In genomic region chr12:126914170-126914796, GRCh38 we compare ENCODE assay signal across 19 cellular contexts.
"Had no signal": no experiment of that assay in that cellular context is flagged by ENCODE, and none has a peak within 500 bp of the region (broad histone marks: within the 10 kb centered on the region; RNA-seq: fewer than 3 reads in every experiment).

No MANE protein-coding gene starts in this region.

- ATAC-seq: foreskin keratinocyte had no signal

- H3K27ac Mint-ChIP-seq: endodermal cell, nephron had no signal

- H3K4me1 Mint-ChIP-seq: nephron had no signal

- H3K27me3 ChIP-seq: foreskin keratinocyte, sigmoid colon, transverse colon had no signal

- H3K36me3 ChIP-seq: left ventricle myocardium inferior, sigmoid colon, stomach, thoracic aorta, transverse colon had no signal

- DNase-seq: effector CD4-positive, alpha-beta T cell; endodermal cell; erythroblast; foreskin keratinocyte; left ventricle myocardium inferior; mesenchymal stem cell; midbrain; sigmoid colon; stimulated activated CD4-positive, alpha-beta T cell treated with anti-CD3 and anti-CD28 coated beads, Interleukin-12 subunit alpha, Interleukin-12 subunit beta, amount 100 ng/mL, for 4 hours; stimulated activated naive CD4-positive, alpha-beta T cell; stomach; substantia nigra; transverse colon had no signal

- H3K27ac ChIP-seq: coronary artery, foreskin keratinocyte, left ventricle myocardium inferior, sigmoid colon, skin epidermis, stomach, thoracic aorta, transverse colon had no signal

- FAIRE-seq: endothelial cell of umbilical vein had no signal

- H3K4me3 ChIP-seq: coronary artery, left ventricle myocardium inferior, lung, sigmoid colon, skin epidermis, stomach, thoracic aorta, transverse colon had no signal

- H3K4me1 ChIP-seq: foreskin keratinocyte, left ventricle myocardium inferior, sigmoid colon, stomach, transverse colon had no signal

- H3K9me3 ChIP-seq: sigmoid colon, stomach, thoracic aorta, transverse colon had no signal

- H3K4me3 Mint-ChIP-seq: endodermal cell, nephron had no signal
